In the genomic region with DNA sequence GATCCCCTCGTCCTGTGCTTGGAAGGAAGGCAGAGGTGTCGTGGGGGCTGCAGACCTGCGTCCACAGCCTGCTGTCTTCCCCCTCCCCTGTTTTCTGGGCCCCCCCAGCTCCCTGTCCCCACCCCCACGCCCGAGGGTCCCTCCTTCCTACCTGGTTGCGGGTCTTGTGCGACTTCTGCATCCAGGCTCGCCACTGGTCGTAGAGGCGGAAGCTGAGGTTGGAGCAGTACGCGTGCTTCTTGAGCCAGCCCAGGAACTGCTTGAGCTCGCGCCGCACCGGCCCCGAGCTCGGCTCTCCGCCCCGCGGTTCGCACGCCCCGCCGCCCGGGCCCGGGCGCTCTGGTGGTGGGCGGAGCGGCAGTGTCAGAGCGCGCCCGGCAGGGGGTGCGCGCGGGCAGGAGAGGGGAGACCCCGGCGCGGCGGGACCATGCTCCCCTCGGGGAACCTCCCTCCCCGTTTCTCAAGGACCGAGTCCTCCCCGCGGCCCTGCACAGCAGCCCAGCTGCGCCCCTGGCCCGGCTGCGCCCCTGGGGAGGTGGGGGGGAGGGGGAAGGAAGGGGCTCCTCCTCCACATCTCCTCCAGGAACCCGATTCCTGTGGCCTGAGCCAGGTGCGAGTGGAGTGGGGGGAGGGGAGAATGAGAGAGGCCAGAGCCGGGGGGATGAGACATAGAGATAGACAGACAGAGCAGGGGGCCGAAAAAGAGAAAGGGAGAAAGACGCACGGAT, we compare ENCODE assay signal across 1 cellular context.
TF ChIP-seq lines count a peak whose summit lies in the region.

No MANE protein-coding gene starts in this region.

TF ChIP-seq in IMR-90, 13 proteins besides CTCF, POLR2A, EP300 and RAD21:
- TF ChIP-seq MAFK (IDR thresholded peaks at IDR 0.05; ENCODE audit: low read depth, low read length) (no peak), ELK1 (IDR thresholded peaks at IDR 0.05; ENCODE audit: borderline replicate concordance, low read depth, low read length) (no peak), CHD1 (IDR thresholded peaks at IDR 0.05; ENCODE audit: low read depth, low read length) (no peak), BHLHE40 (IDR thresholded peaks at IDR 0.05; ENCODE audit: low read depth, low read length) (peak; percentile 36; the same call in 1 of the 2 replicates), USF2 (IDR thresholded peaks at IDR 0.05; ENCODE audit: low read depth, low read length) (no peak), RCOR1 (IDR thresholded peaks at IDR 0.05; ENCODE audit: insufficient replicate concordance, low read length) (no peak), NFE2L2 (IDR thresholded peaks at IDR 0.05; ENCODE audit: low read depth, low read length) (0 out of 2 replicates have a peak, but pooled peaks have one; percentile 3), CEBPB (IDR thresholded peaks at IDR 0.05; ENCODE audit: low read depth, low read length) (no peak), SMC3 (IDR thresholded peaks at IDR 0.05; ENCODE audit: low read depth, low read length) (peak; percentile 78), MXI1 (IDR thresholded peaks at IDR 0.05; ENCODE audit: borderline replicate concordance, low read depth, low read length) (peak; percentile 88), MAZ (IDR thresholded peaks at IDR 0.05; ENCODE audit: borderline replicate concordance, low read depth, low read length) (peak; percentile 80; the same call in 1 of the 2 replicates), RFX5 (IDR thresholded peaks at IDR 0.05; ENCODE audit: low read depth, low read length) (no peak), FOS (IDR thresholded peaks at IDR 0.05; ENCODE audit: low read depth, low read length) (no peak)
